ENCODE assay signal across 15 cellular contexts in genomic region chr7:98329974-98330373, GRCh38. TPM values are rescaled to one million over a fixed set of nuclear protein-coding genes. Genes with fewer than 3 reads are reported as not detected.
DNase-seq lines count a peak whose midpoint lies in the region; ATAC-seq and TF ChIP-seq lines count a peak whose summit lies in the region.
"Had no signal": no experiment of that assay in that cellular context is flagged by ENCODE, and none has a peak within 500 bp of the region (broad histone marks: within the 10 kb centered on the region; RNA-seq: fewer than 3 reads in every experiment).

No MANE protein-coding gene starts in this region.

- H3K4me2 ChIP-seq in GM23248 (ENCODE audit: unreplicated experiment): peak overlapping the region; percentile 36

- WGBS in GM23248 (ENCODE audit: low coverage in 1 of 2, low lambda C conversion rate in 2 of 2, missing lambda C conversion rate in 2 of 2), 2 experiments: 40 to 43% methylated on average over 6 of the region's 6 CpGs
- 57% methylated on average over 6 of the region's 6 CpGs for WGBS in right cardiac atrium

- peaks cover 8% of the 10 kb centered on the region; the same call in 1 of the 2 replicates for H3F3A ChIP-seq in GM23248 (ENCODE audit: insufficient read depth)

- no peaks in the 10 kb centered on the region for H3K27me3 Mint-ChIP-seq in WTC11 (ENCODE audit: low read depth)
- peaks cover 15 to 16% of the 10 kb centered on the region in 2 donors for H3K27me3 Mint-ChIP-seq in natural killer cell treated with Interleukin-12 subunit alpha and Interleukin-12 subunit beta and Interleukin-15 and Interleukin-18, amount 100 ng/mL, for 72 hours
- H3K27me3 Mint-ChIP-seq: activated CD4-positive, alpha-beta memory T cell treated with anti-CD3 and anti-CD28 coated beads, Interleukin-2, amount 10 ng/mL, durations not matched to agents 7 days and 5 days; activated naive CD8-positive, alpha-beta T cell treated with anti-CD3 and anti-CD28 coated beads, Interleukin-2, amount 50 U/mL, for 24 hours had no signal

- peak overlapping the region; percentile 53 for H3K27ac ChIP-seq in GM23248
- peak overlapping the region; percentile 62 for H3K27ac ChIP-seq in right cardiac atrium (ENCODE audit: low read length)
- peak overlapping the region; percentile 37 to 75 (median 64) for H3K27ac ChIP-seq in gastrocnemius medialis

- peak; percentile 68 for DNase-seq in GM23248
- no peak for DNase-seq in WTC11 (ENCODE audit: low spot score)
- no peak for DNase-seq in right cardiac atrium
- DNase-seq in gastrocnemius medialis: no peak
- no peak for DNase-seq in middle frontal gyrus (ENCODE audit: extremely low spot score, low spot score)
- no peak for DNase-seq in DMS79 treated with DMSO at 0.1 percent for 48 hours (lab: John Stamatoyannopoulos, UW)
- no peak for DNase-seq in natural killer cell treated with Interleukin-12 subunit alpha and Interleukin-12 subunit beta and Interleukin-15 and Interleukin-18, amount 100 ng/mL, for 72 hours (ENCODE audit: low spot score)
- DNase-seq: activated CD4-positive, alpha-beta memory T cell treated with anti-CD3 and anti-CD28 coated beads, Interleukin-2, amount 10 ng/mL, durations not matched to agents 7 days and 5 days; activated naive CD8-positive, alpha-beta T cell treated with anti-CD3 and anti-CD28 coated beads, Interleukin-2, amount 50 U/mL, for 24 hours; DND-41; immature natural killer cell; mammary epithelial cell; NCI-H1092; NCI-H748 treated with DMSO at 0.1 percent for 48 hours; occipital lobe had no signal

- H2AFZ ChIP-seq in GM23248: peak overlapping the region; percentile 71

- H3K9ac ChIP-seq in GM23248: peak overlapping the region; percentile 45

- H3K36me3 ChIP-seq in GM23248 (ENCODE audit: low read depth): no peaks in the 10 kb centered on the region
- H3K36me3 ChIP-seq in gastrocnemius medialis: no peaks in the 10 kb centered on the region

- in situ Hi-C loops in GM23248 (cut with MboI) (no loop called here), gastrocnemius medialis (cut with MboI; ENCODE audit: low sequenced_read_pairs in 4 of 4) (no loop called here)

- TF ChIP-seq POLR2A in gastrocnemius medialis (IDR thresholded peaks at IDR 0.05): no peak

- H4K20me1 ChIP-seq in GM23248 (ENCODE audit: insufficient read depth): no peaks in the 10 kb centered on the region

- H3K4me3 ChIP-seq in GM23248 (peak overlapping the region; percentile 19; the same call in 1 of the 2 replicates), right cardiac atrium (ENCODE audit: low read length) (no peak overlapping the region), gastrocnemius medialis (no peak overlapping the region)

- H3K4me3 Mint-ChIP-seq in WTC11: no peak overlapping the region
- H3K4me3 Mint-ChIP-seq in natural killer cell treated with Interleukin-12 subunit alpha and Interleukin-12 subunit beta and Interleukin-15 and Interleukin-18, amount 100 ng/mL, for 72 hours: no peak overlapping the region
- H3K4me3 Mint-ChIP-seq: activated CD4-positive, alpha-beta memory T cell treated with anti-CD3 and anti-CD28 coated beads, Interleukin-2, amount 10 ng/mL, durations not matched to agents 7 days and 5 days; activated naive CD8-positive, alpha-beta T cell treated with anti-CD3 and anti-CD28 coated beads, Interleukin-2, amount 50 U/mL, for 24 hours; immature natural killer cell had no signal

- no peaks in the 10 kb centered on the region for H3K9me2 ChIP-seq in GM23248 (ENCODE audit: insufficient read depth)

- H3K9me3 Mint-ChIP-seq in WTC11: peaks cover 16% of the 10 kb centered on the region
- H3K9me3 Mint-ChIP-seq in natural killer cell treated with Interleukin-12 subunit alpha and Interleukin-12 subunit beta and Interleukin-15 and Interleukin-18, amount 100 ng/mL, for 72 hours: no peaks in the 10 kb centered on the region
- H3K9me3 Mint-ChIP-seq: activated CD4-positive, alpha-beta memory T cell treated with anti-CD3 and anti-CD28 coated beads, Interleukin-2, amount 10 ng/mL, durations not matched to agents 7 days and 5 days; activated naive CD8-positive, alpha-beta T cell treated with anti-CD3 and anti-CD28 coated beads, Interleukin-2, amount 50 U/mL, for 24 hours; immature natural killer cell had no signal

- H3K27me3 ChIP-seq in GM23248 (replicated peaks; ENCODE audit: insufficient read depth): no peaks in the 10 kb centered on the region
- no peaks in the 10 kb centered on the region for H3K27me3 ChIP-seq in right cardiac atrium (ENCODE audit: control insufficient read depth, insufficient read depth)
- no peaks in the 10 kb centered on the region for H3K27me3 ChIP-seq in gastrocnemius medialis

- POLR2A ChIA-PET in WTC11 (lab: Charles Lee): no interaction called here

- CTCF ChIA-PET in WTC11 (lab: Charles Lee): no interaction called here

- H3K27ac Mint-ChIP-seq in WTC11: peak overlapping the region; percentile 28; the same call in 1 of the 2 replicates
- no peak overlapping the region for H3K27ac Mint-ChIP-seq in natural killer cell treated with Interleukin-12 subunit alpha and Interleukin-12 subunit beta and Interleukin-15 and Interleukin-18, amount 100 ng/mL, for 72 hours
- H3K27ac Mint-ChIP-seq: activated CD4-positive, alpha-beta memory T cell treated with anti-CD3 and anti-CD28 coated beads, Interleukin-2, amount 10 ng/mL, durations not matched to agents 7 days and 5 days; activated naive CD8-positive, alpha-beta T cell treated with anti-CD3 and anti-CD28 coated beads, Interleukin-2, amount 50 U/mL, for 24 hours; immature natural killer cell had no signal

- peaks cover 20% of the 10 kb centered on the region for H3K36me3 Mint-ChIP-seq in WTC11
- H3K36me3 Mint-ChIP-seq in natural killer cell treated with Interleukin-12 subunit alpha and Interleukin-12 subunit beta and Interleukin-15 and Interleukin-18, amount 100 ng/mL, for 72 hours: no peaks in the 10 kb centered on the region
- H3K36me3 Mint-ChIP-seq: immature natural killer cell had no signal

- intact Hi-C loops in right cardiac atrium (cut with DNase I): no loop called here
- intact Hi-C loops in gastrocnemius medialis (cut with DNase I; ENCODE audit: low total_unique reads): no loop called here

- ATAC-seq in WTC11 (no peak), right cardiac atrium (no peak), gastrocnemius medialis (no peak)
- ATAC-seq in natural killer cell treated with Interleukin-12 subunit alpha and Interleukin-12 subunit beta and Interleukin-15 and Interleukin-18, amount 100 ng/mL, for 72 hours: no peak
- ATAC-seq: activated naive CD8-positive, alpha-beta T cell treated with anti-CD3 and anti-CD28 coated beads, Interleukin-2, amount 50 U/mL, for 24 hours had no signal

- H3K9me3 ChIP-seq in GM23248 (ENCODE audit: low read depth): no peaks in the 10 kb centered on the region
- H3K9me3 ChIP-seq in right cardiac atrium (ENCODE audit: control insufficient read depth, low read length): no peaks in the 10 kb centered on the region
- no peaks in the 10 kb centered on the region for H3K9me3 ChIP-seq in gastrocnemius medialis

- TF ChIP-seq CTCF in WTC11 (IDR thresholded peaks at IDR 0.05) (no peak), gastrocnemius medialis (IDR thresholded peaks at IDR 0.05 in 4 of 5, conservative IDR thresholded peaks at IDR 0.05 in 1 of 5) (no peak)

- H3K4me1 ChIP-seq in GM23248 (ENCODE audit: insufficient read depth) (peaks cover 18% of the 10 kb centered on the region), right cardiac atrium (ENCODE audit: control insufficient read depth, insufficient read depth, low read length) (peaks cover 4% of the 10 kb centered on the region), gastrocnemius medialis (no peaks in the 10 kb centered on the region)

- no peaks in the 10 kb centered on the region for H3K79me2 ChIP-seq in GM23248 (ENCODE audit: insufficient read depth)

- H3K4me1 Mint-ChIP-seq in WTC11: peaks cover 10% of the 10 kb centered on the region
- no peaks in the 10 kb centered on the region for H3K4me1 Mint-ChIP-seq in natural killer cell treated with Interleukin-12 subunit alpha and Interleukin-12 subunit beta and Interleukin-15 and Interleukin-18, amount 100 ng/mL, for 72 hours (ENCODE audit: low read depth in 2 of 2)
- H3K4me1 Mint-ChIP-seq: activated CD4-positive, alpha-beta memory T cell treated with anti-CD3 and anti-CD28 coated beads, Interleukin-2, amount 10 ng/mL, durations not matched to agents 7 days and 5 days; activated naive CD8-positive, alpha-beta T cell treated with anti-CD3 and anti-CD28 coated beads, Interleukin-2, amount 50 U/mL, for 24 hours; immature natural killer cell had no signal

TF ChIP-seq in WTC11, 78 proteins besides CTCF, POLR2A, EP300 and RAD21:
- TF ChIP-seq HMGA2 (CRISPR knock-in tag; IDR thresholded peaks at IDR 0.05) (no peak), ZNF219 (CRISPR knock-in tag; IDR thresholded peaks at IDR 0.05; ENCODE audit: borderline replicate concordance) (no peak)

RNA-seq across cellular contexts. Expression of gene BRI3, which starts 48.5 kb away (rescaled TPM):
- total RNA-seq in GM23248 (2014; rRNA removed; shearing (Covaris generic)): 56.5 and 73.3 TPM in 2 replicates
- polyA plus RNA-seq in GM23248 (2016; fragmentation: Nextera tagmentation; extraction: Ambion mirVana): 195 and 315 TPM in 2 replicates
- total RNA-seq in WTC11 (2021): 108 to 112 TPM (median 110 TPM) in 3 replicates
- total RNA-seq in right cardiac atrium: 100 to 1,000 TPM; 156 to 203 (median 187) TPM
- 209 TPM for polyA plus RNA-seq in right cardiac atrium
- 100 to 1,000 TPM in 3 of 4 donors, 10 to 100 TPM in 1; 60.5 to 180 (median 114) TPM for total RNA-seq in gastrocnemius medialis
- 10 to 100 TPM; 40.3 to 48.6 TPM for total RNA-seq in natural killer cell treated with Interleukin-12 subunit alpha and Interleukin-12 subunit beta and Interleukin-15 and Interleukin-18, amount 100 ng/mL, for 72 hours
